In the genomic region with DNA sequence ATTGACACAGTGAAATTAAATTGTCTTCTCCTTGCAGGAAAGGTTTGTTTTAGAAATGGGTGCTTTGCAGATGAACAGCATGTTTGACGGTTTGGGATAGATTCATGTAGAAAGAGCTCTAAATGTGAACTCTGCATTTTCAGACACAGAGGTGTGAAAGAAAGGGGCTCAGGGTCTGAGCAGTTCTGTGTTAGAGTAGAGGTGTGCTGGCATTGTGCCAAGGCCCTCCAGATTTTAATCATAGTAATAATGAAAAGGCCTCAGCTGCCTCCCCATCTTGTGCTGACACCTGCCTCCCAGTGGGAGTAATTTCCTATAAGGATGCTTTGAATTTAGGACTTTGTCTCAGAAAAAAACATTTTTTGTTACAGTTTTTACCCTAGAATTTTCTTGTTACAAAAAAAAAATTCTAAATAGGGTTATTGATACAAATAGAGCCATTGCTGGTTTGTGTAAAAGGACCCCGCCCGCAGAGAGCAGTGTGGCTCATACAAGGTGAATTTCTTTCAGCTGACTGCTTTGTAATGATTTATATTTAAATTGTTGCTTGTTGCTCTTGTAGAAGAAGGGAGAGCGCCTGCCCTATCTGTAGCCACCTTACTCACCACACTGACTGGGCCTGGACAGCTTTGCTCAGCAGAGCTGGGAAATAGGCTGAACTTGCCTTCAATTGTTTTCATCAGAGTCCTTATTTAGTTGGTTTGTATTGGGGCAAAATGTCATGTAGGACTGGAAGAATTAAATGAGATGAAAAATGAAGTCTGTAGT, we compare ENCODE assay signal across 17 cellular contexts.
A peak's percentile ranks its signal among the peaks of the same experiment; 100 is the strongest.
DNase-seq lines count a peak whose midpoint lies in the region; ATAC-seq and TF ChIP-seq lines count a peak whose summit lies in the region.
"Had no signal": no experiment of that assay in that cellular context is flagged by ENCODE, and none has a peak within 500 bp of the region (broad histone marks: within the 10 kb centered on the region; RNA-seq: fewer than 3 reads in every experiment).

No MANE protein-coding gene starts in this region.

- H3K4me1 Mint-ChIP-seq in dendritic cell treated with granulocyte-macrophage colony-stimulating factor and Interleukin-4, amounts not matched to agents 40 ng/mL and 50 ng/mL, for 4 days (ENCODE audit: low read depth): no peaks in the 10 kb centered on the region

- in situ Hi-C loops in GM13977 (cut with MboI; ENCODE audit: low pct_unique_long_range_greater_than_20kb, low sequenced_read_pairs, unreplicated experiment): no loop called here

- no peaks in the 10 kb centered on the region for H3K9me3 Mint-ChIP-seq in dendritic cell treated with granulocyte-macrophage colony-stimulating factor and Interleukin-4, amounts not matched to agents 40 ng/mL and 50 ng/mL, for 4 days

- intact Hi-C loops in dendritic cell treated with granulocyte-macrophage colony-stimulating factor and Interleukin-4, amounts not matched to agents 40 ng/mL and 50 ng/mL, for 4 days (cut with micrococcal nuclease): no loop called here

- DNase-seq in COR-L47 (lab: John Stamatoyannopoulos, UW) (peak; percentile 71), NCI-H1092 (lab: John Stamatoyannopoulos, UW) (peak; percentile 71), NCI-H2227 (lab: John Stamatoyannopoulos, UW; ENCODE audit: unreplicated experiment) (peak; percentile 93), GM13977 (ENCODE audit: low spot score) (no peak), hypothalamus (lab: John Stamatoyannopoulos, UW) (no peak)
- DNase-seq: activated CD4-positive, alpha-beta T cell treated with anti-CD3 and anti-CD28 coated beads, Interleukin-2, amount 50 U/mL, for 48 hours; activated T-cell treated with anti-CD3 and anti-CD28 coated beads, Interleukin-2, amount 50 U/mL, for 48 hours; cerebellar nuclear complex; Kasumi-1; left lung; NCI-H226; ovary; PC-3; stimulated activated CD4-positive, alpha-beta T cell treated with anti-CD3 and anti-CD28 coated beads, Interleukin-4, amount 100 ng/mL, for 1 hour; stimulated activated CD8-positive, alpha-beta memory T cell treated with anti-CD3 and anti-CD28 coated beads, Interleukin-4, amount 100 ng/mL, for 48 hours had no signal

- no peak for ATAC-seq in HG03520 (IDR thresholded peaks at IDR 0.05; ENCODE audit: unreplicated experiment)
- ATAC-seq: left lung, PC-3 had no signal

- no peaks in the 10 kb centered on the region for H3K27me3 Mint-ChIP-seq in dendritic cell treated with granulocyte-macrophage colony-stimulating factor and Interleukin-4, amounts not matched to agents 40 ng/mL and 50 ng/mL, for 4 days

- H3K27ac Mint-ChIP-seq in dendritic cell treated with granulocyte-macrophage colony-stimulating factor and Interleukin-4, amounts not matched to agents 40 ng/mL and 50 ng/mL, for 4 days: peak overlapping the region; percentile 38

- no peak overlapping the region for H3K4me3 Mint-ChIP-seq in dendritic cell treated with granulocyte-macrophage colony-stimulating factor and Interleukin-4, amounts not matched to agents 40 ng/mL and 50 ng/mL, for 4 days

- no peak for TF ChIP-seq CTCF in GM13977 (IDR thresholded peaks at IDR 0.05; ENCODE audit: extremely low read depth, insufficient read depth, missing control alignments)

- H3K36me3 Mint-ChIP-seq in dendritic cell treated with granulocyte-macrophage colony-stimulating factor and Interleukin-4, amounts not matched to agents 40 ng/mL and 50 ng/mL, for 4 days (ENCODE audit: low read depth): peaks cover 38% of the 10 kb centered on the region

Comparison
In these comparisons a context has a peak if more than half of its experiments do, and no peak if none do; other contexts are left out.
1. DNase-seq: peak in COR-L47 (single experiment), NCI-H1092 (single experiment) and NCI-H2227 (single experiment); none in GM13977 (single experiment) and hypothalamus (0 of 51).